ENCODE assay signal across 30 cellular contexts in genomic region chr19:45235485-45235884, GRCh38. TPM values are rescaled to one million over a fixed set of nuclear protein-coding genes. Genes with fewer than 3 reads are reported as not detected.
DNase-seq lines count a peak whose midpoint lies in the region; ATAC-seq, FAIRE-seq and TF ChIP-seq lines count a peak whose summit lies in the region.
"Had no signal": no experiment of that assay in that cellular context is flagged by ENCODE, and none has a peak within 500 bp of the region (broad histone marks: within the 10 kb centered on the region; RNA-seq: fewer than 3 reads in every experiment).

No MANE protein-coding gene starts in this region.

- no peak overlapping the region for H3K27ac Mint-ChIP-seq in WTC11
- H3K27ac Mint-ChIP-seq in CD14-positive monocyte, result no peak overlapping the region
- H3K27ac Mint-ChIP-seq: activated CD8-positive, alpha-beta memory T cell treated with anti-CD3 and anti-CD28 coated beads, Interleukin-2, amount 10 ng/mL, durations not matched to agents 7 days and 5 days; activated naive CD8-positive, alpha-beta T cell treated with anti-CD3 and anti-CD28 coated beads, Interleukin-2, amount 50 U/mL, for 24 hours had no signal

- H3K4me3 ChIP-seq in right cardiac atrium (ENCODE audit: low read length) (no peak overlapping the region), coronary artery (no peak overlapping the region)
- H3K4me3 ChIP-seq: psoas muscle, transverse colon had no signal

- ATAC-seq in right cardiac atrium, result peak; percentile 61 to 84
- no peak for ATAC-seq in Right ventricle myocardium inferior
- no peak for ATAC-seq in WTC11
- ATAC-seq: activated CD8-positive, alpha-beta memory T cell treated with anti-CD3 and anti-CD28 coated beads, Interleukin-2, amount 10 ng/mL, durations not matched to agents 7 days and 5 days; activated naive CD8-positive, alpha-beta T cell treated with anti-CD3 and anti-CD28 coated beads, Interleukin-2, amount 50 U/mL, for 24 hours; PC-3; psoas muscle had no signal

- no peak for TF ChIP-seq CTCF in WTC11 (IDR thresholded peaks at IDR 0.05)
- no peak for TF ChIP-seq CTCF in coronary artery (IDR thresholded peaks at IDR 0.05)
- TF ChIP-seq CTCF in D721Med (IDR thresholded peaks at IDR 0.05; ENCODE audit: insufficient read depth, missing control alignments), result no peak
- TF ChIP-seq CTCF in CD14-positive monocyte (IDR thresholded peaks at IDR 0.05), result no peak

- CTCF ChIA-PET in WTC11 (lab: Charles Lee), result interaction anchor here (0.8 to 1.2 kb wide), 2 partner anchors 10 to 13 kb away, joined by 3 to 4 read pairs; no protein-coding TSS in a partner anchor

- DNase-seq in right cardiac atrium, result peak; percentile 45 to 66 (median 54)
- DNase-seq in Right ventricle myocardium inferior (ENCODE audit: missing footprints), result no peak
- no peak for DNase-seq in WTC11 (ENCODE audit: low spot score)
- peak; percentile 37 for DNase-seq in left kidney (ENCODE audit: low read depth, low spot score)
- DNase-seq in NCI-H2081 (lab: John Stamatoyannopoulos, UW), result no peak
- DNase-seq in coronary artery (ENCODE audit: low spot score), result no peak
- DNase-seq in D721Med (ENCODE audit: insufficient read length, low spot score), result no peak
- DNase-seq in CD14-positive monocyte (ENCODE audit: low spot score), result no peak
- DNase-seq: activated CD8-positive, alpha-beta memory T cell treated with anti-CD3 and anti-CD28 coated beads, Interleukin-2, amount 10 ng/mL, durations not matched to agents 7 days and 5 days; activated naive CD8-positive, alpha-beta T cell treated with anti-CD3 and anti-CD28 coated beads, Interleukin-2, amount 50 U/mL, for 24 hours; activated T-cell treated with anti-CD3 and anti-CD28 coated beads, Interleukin-2, amount 50 U/mL, for 48 hours; cerebellar nuclear complex; GOT3; Karpas-422; mammary epithelial cell; NCI-H1694; NCI-H2171; NCI-H524; NK-92 treated with Interleukin-12 subunit alpha and Interleukin-12 subunit beta, amount 100 ng/mL, for 24 hours; PC-3; psoas muscle; SHP77; stimulated activated CD8-positive, alpha-beta memory T cell treated with anti-CD3 and anti-CD28 coated beads, Interleukin-4, amount 100 ng/mL, for 48 hours; SW 1271; T-helper 9 cell; transverse colon had no signal

- H3K27me3 ChIP-seq in right cardiac atrium (ENCODE audit: control insufficient read depth, insufficient read depth), result no peaks in the 10 kb centered on the region

- H3K27me3 Mint-ChIP-seq in WTC11 (ENCODE audit: low read depth) (peaks cover 85% of the 10 kb centered on the region), CD14-positive monocyte (ENCODE audit: low read depth in 3 of 3) (peaks cover 37 to 38% (median 38%) of the 10 kb centered on the region in 3 donors)

- H3K9me3 Mint-ChIP-seq in WTC11 (no peaks in the 10 kb centered on the region), CD14-positive monocyte (peaks cover 0 to 12% (median 2%) of the 10 kb centered on the region in 7 donors)
- H3K9me3 Mint-ChIP-seq: activated naive CD8-positive, alpha-beta T cell treated with anti-CD3 and anti-CD28 coated beads, Interleukin-2, amount 50 U/mL, for 24 hours had no signal

- H3K4me1 Mint-ChIP-seq in WTC11, result peaks cover 18% of the 10 kb centered on the region
- H3K4me1 Mint-ChIP-seq in CD14-positive monocyte, result peaks cover 9% of the 10 kb centered on the region

- H3K9me3 ChIP-seq in right cardiac atrium (ENCODE audit: control insufficient read depth, low read length), result no peaks in the 10 kb centered on the region
- H3K9me3 ChIP-seq: neutrophil, psoas muscle, transverse colon had no signal

- H3K4me3 Mint-ChIP-seq in WTC11 (peak overlapping the region; percentile 59), CD14-positive monocyte (peak overlapping the region in 1 of 2 donors; percentile 61)
- H3K4me3 Mint-ChIP-seq: activated CD8-positive, alpha-beta memory T cell treated with anti-CD3 and anti-CD28 coated beads, Interleukin-2, amount 10 ng/mL, durations not matched to agents 7 days and 5 days; activated naive CD8-positive, alpha-beta T cell treated with anti-CD3 and anti-CD28 coated beads, Interleukin-2, amount 50 U/mL, for 24 hours had no signal

- POLR2A ChIA-PET in WTC11 (lab: Charles Lee), result interaction anchor here (0.7 kb wide), 1 partner anchor 199 kb away, joined by 3 read pairs; no protein-coding TSS in a partner anchor

- H3K27ac ChIP-seq in right cardiac atrium (ENCODE audit: low read length) (no peak overlapping the region), coronary artery (no peak overlapping the region)
- H3K27ac ChIP-seq: neutrophil, psoas muscle, transverse colon had no signal

- H3K4me1 ChIP-seq in right cardiac atrium (ENCODE audit: control insufficient read depth, insufficient read depth, low read length), result no peaks in the 10 kb centered on the region
- H3K4me1 ChIP-seq: psoas muscle, transverse colon had no signal

- intact Hi-C loops in right cardiac atrium (cut with DNase I) (no loop called here), Right ventricle myocardium inferior (cut with DNase I) (no loop called here), CD14-positive monocyte (cut with micrococcal nuclease) (no loop called here)

- no peak for FAIRE-seq in D721Med (lab: Jason Lieb, UNC)
- FAIRE-seq: GM12891 had no signal

- 13% methylated on average over 8 of the region's 8 CpGs for WGBS in right cardiac atrium

- no peaks in the 10 kb centered on the region for H3K36me3 Mint-ChIP-seq in WTC11
- no peaks in the 10 kb centered on the region for H3K36me3 Mint-ChIP-seq in CD14-positive monocyte
- H3K36me3 Mint-ChIP-seq: activated CD8-positive, alpha-beta memory T cell treated with anti-CD3 and anti-CD28 coated beads, Interleukin-2, amount 10 ng/mL, durations not matched to agents 7 days and 5 days had no signal

TF ChIP-seq in WTC11, 78 proteins besides CTCF, POLR2A, EP300 and RAD21 (continues in another document):
- no peak for TF ChIP-seq ATF3 (CRISPR knock-in tag; conservative IDR thresholded peaks at IDR 0.05)
- no peak for TF ChIP-seq ZNF425 (CRISPR knock-in tag; conservative IDR thresholded peaks at IDR 0.05)
- TF ChIP-seq CBFB (CRISPR knock-in tag; IDR thresholded peaks at IDR 0.05; ENCODE audit: low read depth), result no peak
- no peak for TF ChIP-seq USF1 (CRISPR knock-in tag; IDR thresholded peaks at IDR 0.05)
- no peak for TF ChIP-seq ZNF671 (CRISPR knock-in tag; IDR thresholded peaks at IDR 0.05)
- TF ChIP-seq ZSCAN18 (CRISPR knock-in tag; IDR thresholded peaks at IDR 0.05), result no peak
- no peak for TF ChIP-seq RORB (CRISPR knock-in tag; IDR thresholded peaks at IDR 0.05)
- no peak for TF ChIP-seq SMAD4 (CRISPR knock-in tag; IDR thresholded peaks at IDR 0.05)

RNA-seq across cellular contexts. Expression of gene EXOC3L2, which starts 9.7 kb away (rescaled TPM):
- 1 to 10 TPM; 3.4 to 5.6 (median 4.5) TPM for total RNA-seq in right cardiac atrium
- 2.7 TPM for polyA plus RNA-seq in right cardiac atrium
- total RNA-seq in Right ventricle myocardium inferior, result 0.97 TPM
- total RNA-seq in WTC11 (2021), result 2.7 to 3.5 TPM (median 3.1 TPM) in 3 replicates
- polyA plus RNA-seq in CD14-positive monocyte, result not detected
- total RNA-seq: A673; activated CD8-positive, alpha-beta memory T cell treated with anti-CD3 and anti-CD28 coated beads, Interleukin-2, amount 10 ng/mL, durations not matched to agents 7 days and 5 days; kidney epithelial cell; PC-3 had no signal

RNA-seq across cellular contexts. Expression of gene MARK4, which starts 15.6 kb away (rescaled TPM):
- total RNA-seq in right cardiac atrium, result 10 to 100 TPM; 29.0 to 54.5 (median 40.4) TPM
- polyA plus RNA-seq in right cardiac atrium, result 21.0 TPM
- 24.8 TPM for total RNA-seq in Right ventricle myocardium inferior
- total RNA-seq in WTC11 (2021), result 58.5 to 60.8 TPM (median 58.6 TPM) in 3 replicates
- polyA plus RNA-seq in CD14-positive monocyte, result under 1 TPM; 0.59 to 0.69 TPM

RNA-seq across cellular contexts. Expression of gene BLOC1S3, which starts 56.9 kb away (rescaled TPM):
- total RNA-seq in right cardiac atrium (1 to 10 TPM; 3.8 to 8.2 (median 6.2) TPM), Right ventricle myocardium inferior (5.2 TPM), WTC11 (2021) (9.0 to 10.8 TPM (median 10.0 TPM) in 3 replicates)
- polyA plus RNA-seq in right cardiac atrium (2.4 TPM), CD14-positive monocyte (1 to 10 TPM; 2.9 to 4.7 TPM)

RNA-seq across cellular contexts. Expression of gene TRAPPC6A, which starts 57.4 kb away (rescaled TPM):
- total RNA-seq in right cardiac atrium, result 10 to 100 TPM; 15.2 to 19.4 (median 17.2) TPM
- 26.5 TPM for polyA plus RNA-seq in right cardiac atrium
- total RNA-seq in Right ventricle myocardium inferior, result 14.2 TPM
- total RNA-seq in WTC11 (2021), result 59.7 to 75.8 TPM (median 67.1 TPM) in 3 replicates
- 10 to 100 TPM; 63.4 to 82.7 TPM for polyA plus RNA-seq in CD14-positive monocyte

Comparison
In these comparisons a context has a peak if more than half of its experiments do, and no peak if none do; other contexts are left out.
1. ATAC-seq: peak in right cardiac atrium (2 of 2); none in Right ventricle myocardium inferior (single experiment) and WTC11 (single experiment).
2. DNase-seq: peak in right cardiac atrium (3 of 3) and left kidney (single experiment); none in Right ventricle myocardium inferior (single experiment), WTC11 (single experiment), NCI-H2081 (0 of 2), coronary artery (single experiment), D721Med (single experiment) and CD14-positive monocyte (single experiment).